9 cellular contexts compared by ENCODE assay signal in genomic region chr14:81402123-81402495, GRCh38. TPM values are rescaled to one million over a fixed set of nuclear protein-coding genes. Genes with fewer than 3 reads are reported as not detected.
A peak's percentile ranks its signal among the peaks of the same experiment; 100 is the strongest.
DNase-seq lines count a peak whose midpoint lies in the region; ATAC-seq and TF ChIP-seq lines count a peak whose summit lies in the region.
"Had no signal": no experiment of that assay in that cellular context is flagged by ENCODE, and none has a peak within 500 bp of the region (broad histone marks: within the 10 kb centered on the region; RNA-seq: fewer than 3 reads in every experiment).

No MANE protein-coding gene starts in this region.

- H3K36me3 Mint-ChIP-seq in Calu3 (ENCODE audit: insufficient read depth, unreplicated experiment): no peaks in the 10 kb centered on the region

- H3K9me3 Mint-ChIP-seq in Calu3 (ENCODE audit: low read depth, unreplicated experiment): no peaks in the 10 kb centered on the region

- intact Hi-C loops in Calu3 (cut with micrococcal nuclease; ENCODE audit: unreplicated experiment): no loop called here

- no peak overlapping the region for H3K4me3 ChIP-seq in SJCRH30
- H3K4me3 ChIP-seq: transverse colon had no signal

- peaks cover 13% of the 10 kb centered on the region for H3K36me3 ChIP-seq in SJCRH30
- H3K36me3 ChIP-seq: transverse colon had no signal

- no peaks in the 10 kb centered on the region for H3K27me3 Mint-ChIP-seq in Calu3 (ENCODE audit: unreplicated experiment)

- TF ChIP-seq CTCF in Calu3 (IDR thresholded peaks at IDR 0.05; ENCODE audit: unreplicated experiment): no peak

- H3K27ac Mint-ChIP-seq in Calu3 (ENCODE audit: unreplicated experiment): peak overlapping the region; percentile 48

- BruUV-seq in Calu3 (replicated peaks; lab: Mats Ljungman, UMichigan): no TSS peak

- peaks cover 24% of the 10 kb centered on the region for H3K4me1 ChIP-seq in SJCRH30

- no peaks in the 10 kb centered on the region for H3K9me3 ChIP-seq in SJCRH30 (replicated peaks)
- H3K9me3 ChIP-seq: transverse colon had no signal

- ATAC-seq in HG02610 (IDR thresholded peaks at IDR 0.05; ENCODE audit: unreplicated experiment): peak; percentile 27
- ATAC-seq in HG03457 (IDR thresholded peaks at IDR 0.05; ENCODE audit: unreplicated experiment): no peak

- no peak for DNase-seq in Calu3
- DNase-seq in SJCRH30: peak in 1 of 2 experiments; percentile 13
- DNase-seq in kidney glomerular epithelial cell (lab: John Stamatoyannopoulos, UW): peak; percentile 39
- DNase-seq in stimulated activated naive CD4-positive, alpha-beta T cell (lab: John Stamatoyannopoulos, UW): no peak
- no peak for DNase-seq in midbrain (lab: John Stamatoyannopoulos, UW)
- DNase-seq in NCI-H128 (lab: John Stamatoyannopoulos, UW; ENCODE audit: unreplicated experiment): no peak
- DNase-seq: transverse colon had no signal

- H3K27me3 ChIP-seq in SJCRH30: no peaks in the 10 kb centered on the region
- H3K27me3 ChIP-seq: transverse colon had no signal

- CTCF ChIA-PET in Calu3 (lab: Charles Lee): interaction anchor here (0.6 kb wide), 1 partner anchor 53 kb away, joined by 3 read pairs; no protein-coding TSS in a partner anchor

- peak overlapping the region; percentile 60 for H3K27ac ChIP-seq in SJCRH30

- H3K4me1 Mint-ChIP-seq in Calu3 (ENCODE audit: low read depth, unreplicated experiment): peaks cover 29% of the 10 kb centered on the region

- H3K4me3 Mint-ChIP-seq in Calu3 (ENCODE audit: low read depth, unreplicated experiment): no peak overlapping the region

RNA-seq across cellular contexts. Expression of gene STON2, which starts 2.0 kb away (rescaled TPM):
- total RNA-seq in Calu3 (2022): 28.2 and 39.3 TPM in 2 replicates
- total RNA-seq in SJCRH30 (2014; rRNA removed; shearing (Covaris generic)): 26.2 and 27.4 TPM in 2 replicates
